In the genomic region with DNA sequence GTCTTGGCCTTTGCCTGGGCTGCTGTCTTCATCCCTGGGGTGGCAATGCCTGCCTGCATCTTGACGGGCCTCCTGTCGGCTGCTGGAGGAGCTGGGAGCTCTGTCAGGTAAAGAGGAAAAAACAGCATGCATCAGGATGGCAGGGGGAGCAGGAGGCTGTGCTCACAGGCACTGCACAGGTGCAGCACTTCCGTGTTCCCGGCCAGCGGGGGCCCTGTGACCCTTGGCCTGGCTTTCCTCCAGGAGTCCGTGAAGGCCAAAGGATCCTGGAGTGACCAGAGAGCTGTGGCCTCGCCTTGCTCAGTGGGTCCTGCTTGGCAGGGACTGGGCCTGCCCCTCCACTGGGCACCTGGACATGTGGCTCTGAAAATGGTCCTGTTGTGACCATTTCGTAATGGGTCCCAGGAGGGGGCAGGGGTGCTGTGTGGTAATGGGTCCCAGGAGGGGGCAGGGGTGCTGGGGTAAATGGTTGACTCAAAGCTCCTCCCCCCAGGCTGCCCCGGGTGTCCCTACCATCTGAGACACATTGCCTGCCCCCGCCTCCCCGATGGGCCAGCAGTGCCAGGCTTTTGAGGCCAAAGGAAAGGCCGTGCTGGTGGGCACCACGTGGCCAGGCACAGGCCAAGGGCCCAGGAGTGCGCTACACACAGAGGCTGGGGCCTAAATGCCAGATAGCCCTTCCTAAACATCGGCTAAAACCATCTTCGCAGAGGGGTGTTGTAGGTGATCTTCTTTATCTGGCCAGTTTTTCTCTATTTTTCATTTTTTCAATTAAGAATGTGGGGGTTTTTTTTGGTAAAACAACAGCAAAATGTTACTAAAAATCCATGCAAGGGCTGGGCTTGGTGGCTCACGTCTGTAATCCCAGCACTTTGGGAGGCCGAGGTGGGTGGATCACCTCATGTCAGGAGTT, we compare ENCODE assay signal across 1 cellular context.
TF ChIP-seq lines count a peak whose summit lies in the region.

No MANE protein-coding gene starts in this region.

TF ChIP-seq in GM23338, 12 proteins besides CTCF, POLR2A, EP300 and RAD21 (continued from another document):
- TF ChIP-seq, protein P1, sequence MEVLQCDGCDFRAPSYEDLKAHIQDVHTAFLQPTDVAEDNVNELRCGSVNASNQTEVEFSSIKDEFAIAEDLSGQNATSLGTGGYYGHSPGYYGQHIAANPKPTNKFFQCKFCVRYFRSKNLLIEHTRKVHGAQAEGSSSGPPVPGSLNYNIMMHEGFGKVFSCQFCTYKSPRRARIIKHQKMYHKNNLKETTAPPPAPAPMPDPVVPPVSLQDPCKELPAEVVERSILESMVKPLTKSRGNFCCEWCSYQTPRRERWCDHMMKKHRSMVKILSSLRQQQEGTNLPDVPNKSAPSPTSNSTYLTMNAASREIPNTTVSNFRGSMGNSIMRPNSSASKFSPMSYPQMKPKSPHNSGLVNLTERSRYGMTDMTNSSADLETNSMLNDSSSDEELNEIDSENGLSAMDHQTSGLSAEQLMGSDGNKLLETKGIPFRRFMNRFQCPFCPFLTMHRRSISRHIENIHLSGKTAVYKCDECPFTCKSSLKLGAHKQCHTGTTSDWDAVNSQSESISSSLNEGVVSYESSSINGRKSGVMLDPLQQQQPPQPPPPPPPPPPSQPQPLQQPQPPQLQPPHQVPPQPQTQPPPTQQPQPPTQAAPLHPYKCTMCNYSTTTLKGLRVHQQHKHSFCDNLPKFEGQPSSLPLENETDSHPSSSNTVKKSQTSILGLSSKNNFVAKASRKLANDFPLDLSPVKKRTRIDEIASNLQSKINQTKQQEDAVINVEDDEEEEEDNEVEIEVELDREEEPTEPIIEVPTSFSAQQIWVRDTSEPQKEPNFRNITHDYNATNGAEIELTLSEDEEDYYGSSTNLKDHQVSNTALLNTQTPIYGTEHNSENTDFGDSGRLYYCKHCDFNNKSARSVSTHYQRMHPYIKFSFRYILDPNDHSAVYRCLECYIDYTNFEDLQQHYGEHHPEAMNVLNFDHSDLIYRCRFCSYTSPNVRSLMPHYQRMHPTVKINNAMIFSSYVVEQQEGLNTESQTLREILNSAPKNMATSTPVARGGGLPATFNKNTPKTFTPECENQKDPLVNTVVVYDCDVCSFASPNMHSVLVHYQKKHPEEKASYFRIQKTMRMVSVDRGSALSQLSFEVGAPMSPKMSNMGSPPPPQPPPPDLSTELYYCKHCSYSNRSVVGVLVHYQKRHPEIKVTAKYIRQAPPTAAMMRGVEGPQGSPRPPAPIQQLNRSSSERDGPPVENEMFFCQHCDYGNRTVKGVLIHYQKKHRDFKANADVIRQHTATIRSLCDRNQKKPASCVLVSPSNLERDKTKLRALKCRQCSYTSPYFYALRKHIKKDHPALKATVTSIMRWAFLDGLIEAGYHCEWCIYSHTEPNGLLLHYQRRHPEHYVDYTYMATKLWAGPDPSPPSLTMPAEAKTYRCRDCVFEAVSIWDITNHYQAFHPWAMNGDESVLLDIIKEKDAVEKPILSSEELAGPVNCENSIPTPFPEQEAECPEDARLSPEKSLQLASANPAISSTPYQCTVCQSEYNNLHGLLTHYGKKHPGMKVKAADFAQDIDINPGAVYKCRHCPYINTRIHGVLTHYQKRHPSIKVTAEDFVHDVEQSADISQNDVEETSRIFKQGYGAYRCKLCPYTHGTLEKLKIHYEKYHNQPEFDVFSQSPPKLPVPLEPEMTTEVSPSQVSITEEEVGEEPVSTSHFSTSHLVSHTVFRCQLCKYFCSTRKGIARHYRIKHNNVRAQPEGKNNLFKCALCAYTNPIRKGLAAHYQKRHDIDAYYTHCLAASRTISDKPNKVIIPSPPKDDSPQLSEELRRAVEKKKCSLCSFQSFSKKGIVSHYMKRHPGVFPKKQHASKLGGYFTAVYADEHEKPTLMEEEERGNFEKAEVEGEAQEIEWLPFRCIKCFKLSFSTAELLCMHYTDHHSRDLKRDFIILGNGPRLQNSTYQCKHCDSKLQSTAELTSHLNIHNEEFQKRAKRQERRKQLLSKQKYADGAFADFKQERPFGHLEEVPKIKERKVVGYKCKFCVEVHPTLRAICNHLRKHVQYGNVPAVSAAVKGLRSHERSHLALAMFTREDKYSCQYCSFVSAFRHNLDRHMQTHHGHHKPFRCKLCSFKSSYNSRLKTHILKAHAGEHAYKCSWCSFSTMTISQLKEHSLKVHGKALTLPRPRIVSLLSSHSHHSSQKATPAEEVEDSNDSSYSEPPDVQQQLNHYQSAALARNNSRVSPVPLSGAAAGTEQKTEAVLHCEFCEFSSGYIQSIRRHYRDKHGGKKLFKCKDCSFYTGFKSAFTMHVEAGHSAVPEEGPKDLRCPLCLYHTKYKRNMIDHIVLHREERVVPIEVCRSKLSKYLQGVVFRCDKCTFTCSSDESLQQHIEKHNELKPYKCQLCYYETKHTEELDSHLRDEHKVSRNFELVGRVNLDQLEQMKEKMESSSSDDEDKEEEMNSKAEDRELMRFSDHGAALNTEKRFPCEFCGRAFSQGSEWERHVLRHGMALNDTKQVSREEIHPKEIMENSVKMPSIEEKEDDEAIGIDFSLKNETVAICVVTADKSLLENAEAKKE (CRISPR knock-in tag; IDR thresholded peaks at IDR 0.05), result no peak
- TF ChIP-seq EZH2phosphoT487 (IDR thresholded peaks at IDR 0.05; ENCODE audit: unreplicated experiment) (no peak), POLR2AphosphoS5 (IDR thresholded peaks at IDR 0.05; ENCODE audit: low read depth) (no peak), CREB1 (CRISPR knock-in tag; IDR thresholded peaks at IDR 0.05; ENCODE audit: low read depth) (no peak), ZNF331 (CRISPR knock-in tag; IDR thresholded peaks at IDR 0.05; ENCODE audit: low read depth) (no peak)
- TF ChIP-seq, protein P2, sequence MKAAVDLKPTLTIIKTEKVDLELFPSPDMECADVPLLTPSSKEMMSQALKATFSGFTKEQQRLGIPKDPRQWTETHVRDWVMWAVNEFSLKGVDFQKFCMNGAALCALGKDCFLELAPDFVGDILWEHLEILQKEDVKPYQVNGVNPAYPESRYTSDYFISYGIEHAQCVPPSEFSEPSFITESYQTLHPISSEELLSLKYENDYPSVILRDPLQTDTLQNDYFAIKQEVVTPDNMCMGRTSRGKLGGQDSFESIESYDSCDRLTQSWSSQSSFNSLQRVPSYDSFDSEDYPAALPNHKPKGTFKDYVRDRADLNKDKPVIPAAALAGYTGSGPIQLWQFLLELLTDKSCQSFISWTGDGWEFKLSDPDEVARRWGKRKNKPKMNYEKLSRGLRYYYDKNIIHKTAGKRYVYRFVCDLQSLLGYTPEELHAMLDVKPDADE (IDR thresholded peaks at IDR 0.05), result no peak
- TF ChIP-seq, protein P3, sequence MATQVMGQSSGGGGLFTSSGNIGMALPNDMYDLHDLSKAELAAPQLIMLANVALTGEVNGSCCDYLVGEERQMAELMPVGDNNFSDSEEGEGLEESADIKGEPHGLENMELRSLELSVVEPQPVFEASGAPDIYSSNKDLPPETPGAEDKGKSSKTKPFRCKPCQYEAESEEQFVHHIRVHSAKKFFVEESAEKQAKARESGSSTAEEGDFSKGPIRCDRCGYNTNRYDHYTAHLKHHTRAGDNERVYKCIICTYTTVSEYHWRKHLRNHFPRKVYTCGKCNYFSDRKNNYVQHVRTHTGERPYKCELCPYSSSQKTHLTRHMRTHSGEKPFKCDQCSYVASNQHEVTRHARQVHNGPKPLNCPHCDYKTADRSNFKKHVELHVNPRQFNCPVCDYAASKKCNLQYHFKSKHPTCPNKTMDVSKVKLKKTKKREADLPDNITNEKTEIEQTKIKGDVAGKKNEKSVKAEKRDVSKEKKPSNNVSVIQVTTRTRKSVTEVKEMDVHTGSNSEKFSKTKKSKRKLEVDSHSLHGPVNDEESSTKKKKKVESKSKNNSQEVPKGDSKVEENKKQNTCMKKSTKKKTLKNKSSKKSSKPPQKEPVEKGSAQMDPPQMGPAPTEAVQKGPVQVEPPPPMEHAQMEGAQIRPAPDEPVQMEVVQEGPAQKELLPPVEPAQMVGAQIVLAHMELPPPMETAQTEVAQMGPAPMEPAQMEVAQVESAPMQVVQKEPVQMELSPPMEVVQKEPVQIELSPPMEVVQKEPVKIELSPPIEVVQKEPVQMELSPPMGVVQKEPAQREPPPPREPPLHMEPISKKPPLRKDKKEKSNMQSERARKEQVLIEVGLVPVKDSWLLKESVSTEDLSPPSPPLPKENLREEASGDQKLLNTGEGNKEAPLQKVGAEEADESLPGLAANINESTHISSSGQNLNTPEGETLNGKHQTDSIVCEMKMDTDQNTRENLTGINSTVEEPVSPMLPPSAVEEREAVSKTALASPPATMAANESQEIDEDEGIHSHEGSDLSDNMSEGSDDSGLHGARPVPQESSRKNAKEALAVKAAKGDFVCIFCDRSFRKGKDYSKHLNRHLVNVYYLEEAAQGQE (IDR thresholded peaks at IDR 0.05; ENCODE audit: unreplicated experiment), result no peak
